ENCODE assay signal across 8 cellular contexts in genomic region chr16:67480833-67481560, GRCh38. TPM values are rescaled to one million over a fixed set of nuclear protein-coding genes. Genes with fewer than 3 reads are reported as not detected.
DNase-seq lines count a peak whose midpoint lies in the region; ATAC-seq, FAIRE-seq and TF ChIP-seq lines count a peak whose summit lies in the region.

TSS of gene ATP6V0D1 (minus strand) at chr16:67481157. CDS start at chr16:67481086, 71 bp downstream.

- H3K9ac ChIP-seq in kidney (ENCODE audit: low read length in 2 of 2): peak within 1 kb of the TSS; percentile 96 to 98

- peaks cover 0 to 6% of the 10 kb centered on the region in 2 donors for H3K36me3 ChIP-seq in kidney (ENCODE audit: control insufficient read depth in 1 of 2, insufficient read depth in 2 of 2, low read length in 2 of 2)

- TF ChIP-seq CTCF in kidney (IDR thresholded peaks at IDR 0.05; ENCODE audit: borderline replicate concordance, extremely low read depth, insufficient read depth): peak; percentile 86

- DNase-seq in Ammon's horn (ENCODE audit: low spot score) (peak; percentile 97), NCI-H460 (ENCODE audit: extremely low read depth, low read depth) (peak; percentile 99), cerebellum (ENCODE audit: low spot score) (peak; percentile 97), kidney (peak; percentile 99)
- peak; percentile 98 for DNase-seq in activated CD4-positive, alpha-beta T cell treated with anti-CD3 and anti-CD28 coated beads for 1 hour
- peak; percentile 99 for DNase-seq in stimulated activated CD4-positive, alpha-beta T cell treated with anti-CD3 and anti-CD28 coated beads, Interleukin-15, amount 100 ng/mL, for 24 hours

- peak; percentile 80 for TF ChIP-seq POLR2A in GM19099 (IDR thresholded peaks at IDR 0.05; ENCODE audit: extremely low read depth, insufficient read length, low read depth)

- peak within 1 kb of the TSS; percentile 86 to 90 for H3K4me3 ChIP-seq in kidney (ENCODE audit: low read length in 2 of 2)

- H3K4me1 ChIP-seq in kidney (ENCODE audit: control insufficient read depth in 1 of 2, insufficient read depth in 1 of 2, low read depth in 1 of 2, low read length in 2 of 2): peaks cover 24 to 34% of the 10 kb centered on the region in 2 donors

- peak; percentile 87 for ATAC-seq in HG03432 (IDR thresholded peaks at IDR 0.05; ENCODE audit: unreplicated experiment)

- peak within 1 kb of the TSS; percentile 93 to 94 for H3K27ac ChIP-seq in kidney (ENCODE audit: low read depth in 2 of 2, low read length in 2 of 2)

- intact Hi-C loops in kidney (cut with DNase I): no loop called here

- FAIRE-seq in kidney (lab: Jason Lieb, UNC): no peak

- no peaks in the 10 kb centered on the region for H3K9me3 ChIP-seq in kidney (ENCODE audit: control insufficient read depth in 1 of 2, low read length in 2 of 2)

RNA-seq across cellular contexts. Expression of gene ATP6V0D1, which starts in this region (rescaled TPM):
- 66.7 and 69.8 TPM in 2 replicates for total RNA-seq in NCI-H460 (2014; rRNA removed; shearing (Covaris generic))
- polyA plus RNA-seq in NCI-H460 (2014; cell fraction: nucleus; rRNA removed): 38.3 and 59.3 TPM in 2 replicates
- 74.9 TPM for total RNA-seq in cerebellum
- 100 TPM for total RNA-seq in kidney
- polyA plus RNA-seq in kidney (ENCODE audit: insufficient read depth, low read depth, low replicate concordance): 208 TPM

Comparison
In these comparisons a context has a peak if more than half of its experiments do, and no peak if none do; other contexts are left out.
1. Peak in every context shown above with its lines: DNase-seq, ATAC-seq, H3K4me3 ChIP-seq and H3K27ac ChIP-seq.